In the genomic region with DNA sequence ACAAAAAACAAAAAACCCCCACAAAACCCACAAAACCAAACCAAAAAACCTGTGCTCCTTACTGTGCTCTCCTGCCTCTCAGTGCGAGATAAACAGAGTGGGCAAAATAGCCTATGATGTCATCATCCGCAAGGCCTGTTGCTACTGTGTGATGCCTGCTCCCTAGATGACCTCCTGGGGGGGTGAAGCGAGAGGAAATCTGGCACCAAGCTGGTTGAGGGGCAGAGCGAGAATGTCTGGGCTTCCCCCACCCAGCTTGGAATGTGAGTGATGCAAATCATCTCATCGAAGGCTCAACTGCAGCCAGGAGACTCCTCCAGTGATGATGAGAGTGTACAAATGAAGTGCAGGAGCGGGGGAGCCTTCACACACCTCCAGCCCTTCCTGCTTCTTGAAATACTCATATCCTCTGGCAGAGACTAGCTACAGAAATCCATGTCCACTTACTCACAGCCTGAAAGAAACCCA, we compare ENCODE assay signal across 1 cellular context.
TF ChIP-seq lines count a peak whose summit lies in the region.

No MANE protein-coding gene starts in this region.

TF ChIP-seq in GM12878, 131 proteins besides CTCF, POLR2A, EP300 and RAD21 (continued from another document and continues in another):
- TF ChIP-seq, protein P1, sequence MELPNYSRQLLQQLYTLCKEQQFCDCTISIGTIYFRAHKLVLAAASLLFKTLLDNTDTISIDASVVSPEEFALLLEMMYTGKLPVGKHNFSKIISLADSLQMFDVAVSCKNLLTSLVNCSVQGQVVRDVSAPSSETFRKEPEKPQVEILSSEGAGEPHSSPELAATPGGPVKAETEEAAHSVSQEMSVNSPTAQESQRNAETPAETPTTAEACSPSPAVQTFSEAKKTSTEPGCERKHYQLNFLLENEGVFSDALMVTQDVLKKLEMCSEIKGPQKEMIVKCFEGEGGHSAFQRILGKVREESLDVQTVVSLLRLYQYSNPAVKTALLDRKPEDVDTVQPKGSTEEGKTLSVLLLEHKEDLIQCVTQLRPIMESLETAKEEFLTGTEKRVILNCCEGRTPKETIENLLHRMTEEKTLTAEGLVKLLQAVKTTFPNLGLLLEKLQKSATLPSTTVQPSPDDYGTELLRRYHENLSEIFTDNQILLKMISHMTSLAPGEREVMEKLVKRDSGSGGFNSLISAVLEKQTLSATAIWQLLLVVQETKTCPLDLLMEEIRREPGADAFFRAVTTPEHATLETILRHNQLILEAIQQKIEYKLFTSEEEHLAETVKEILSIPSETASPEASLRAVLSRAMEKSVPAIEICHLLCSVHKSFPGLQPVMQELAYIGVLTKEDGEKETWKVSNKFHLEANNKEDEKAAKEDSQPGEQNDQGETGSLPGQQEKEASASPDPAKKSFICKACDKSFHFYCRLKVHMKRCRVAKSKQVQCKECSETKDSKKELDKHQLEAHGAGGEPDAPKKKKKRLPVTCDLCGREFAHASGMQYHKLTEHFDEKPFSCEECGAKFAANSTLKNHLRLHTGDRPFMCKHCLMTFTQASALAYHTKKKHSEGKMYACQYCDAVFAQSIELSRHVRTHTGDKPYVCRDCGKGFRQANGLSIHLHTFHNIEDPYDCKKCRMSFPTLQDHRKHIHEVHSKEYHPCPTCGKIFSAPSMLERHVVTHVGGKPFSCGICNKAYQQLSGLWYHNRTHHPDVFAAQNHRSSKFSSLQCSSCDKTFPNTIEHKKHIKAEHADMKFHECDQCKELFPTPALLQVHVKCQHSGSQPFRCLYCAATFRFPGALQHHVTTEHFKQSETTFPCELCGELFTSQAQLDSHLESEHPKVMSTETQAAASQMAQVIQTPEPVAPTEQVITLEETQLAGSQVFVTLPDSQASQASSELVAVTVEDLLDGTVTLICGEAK (IDR thresholded peaks at IDR 0.05; ENCODE audit: borderline replicate concordance): no peak
- no peak for TF ChIP-seq CHD2 (IDR thresholded peaks at IDR 0.05; ENCODE audit: borderline replicate concordance, low read depth, low read length)
- TF ChIP-seq RUNX3 (IDR thresholded peaks at IDR 0.05; ENCODE audit: low read length): peak; percentile 81
- no peak for TF ChIP-seq BRCA1 (IDR thresholded peaks at IDR 0.05; ENCODE audit: low read depth, low read length)
- no peak for TF ChIP-seq SUZ12 (IDR thresholded peaks at IDR 0.05; ENCODE audit: unreplicated experiment)
- no peak for TF ChIP-seq SP1 (IDR thresholded peaks at IDR 0.05; ENCODE audit: low read depth, low read length)
- TF ChIP-seq, protein P2, sequence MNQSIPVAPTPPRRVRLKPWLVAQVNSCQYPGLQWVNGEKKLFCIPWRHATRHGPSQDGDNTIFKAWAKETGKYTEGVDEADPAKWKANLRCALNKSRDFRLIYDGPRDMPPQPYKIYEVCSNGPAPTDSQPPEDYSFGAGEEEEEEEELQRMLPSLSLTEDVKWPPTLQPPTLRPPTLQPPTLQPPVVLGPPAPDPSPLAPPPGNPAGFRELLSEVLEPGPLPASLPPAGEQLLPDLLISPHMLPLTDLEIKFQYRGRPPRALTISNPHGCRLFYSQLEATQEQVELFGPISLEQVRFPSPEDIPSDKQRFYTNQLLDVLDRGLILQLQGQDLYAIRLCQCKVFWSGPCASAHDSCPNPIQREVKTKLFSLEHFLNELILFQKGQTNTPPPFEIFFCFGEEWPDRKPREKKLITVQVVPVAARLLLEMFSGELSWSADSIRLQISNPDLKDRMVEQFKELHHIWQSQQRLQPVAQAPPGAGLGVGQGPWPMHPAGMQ (IDR thresholded peaks at IDR 0.05; ENCODE audit: borderline replicate concordance): peak; percentile 53; the same call in 1 of the 2 replicates
- peak; percentile 45; the same call in 1 of the 2 replicates for TF ChIP-seq MTA2 (IDR thresholded peaks at IDR 0.05; ENCODE audit: low read depth)
- TF ChIP-seq BHLHE40 (IDR thresholded peaks at IDR 0.05; ENCODE audit: borderline replicate concordance in 1 of 2, low read depth in 2 of 2, low read length in 1 of 2): no peak
- TF ChIP-seq ESRRA (IDR thresholded peaks at IDR 0.05; ENCODE audit: low read length): no peak
- peak; percentile 19; the same call in 1 of the 2 replicates for TF ChIP-seq CREM (IDR thresholded peaks at IDR 0.05; ENCODE audit: low read depth)
- TF ChIP-seq, protein P3, sequence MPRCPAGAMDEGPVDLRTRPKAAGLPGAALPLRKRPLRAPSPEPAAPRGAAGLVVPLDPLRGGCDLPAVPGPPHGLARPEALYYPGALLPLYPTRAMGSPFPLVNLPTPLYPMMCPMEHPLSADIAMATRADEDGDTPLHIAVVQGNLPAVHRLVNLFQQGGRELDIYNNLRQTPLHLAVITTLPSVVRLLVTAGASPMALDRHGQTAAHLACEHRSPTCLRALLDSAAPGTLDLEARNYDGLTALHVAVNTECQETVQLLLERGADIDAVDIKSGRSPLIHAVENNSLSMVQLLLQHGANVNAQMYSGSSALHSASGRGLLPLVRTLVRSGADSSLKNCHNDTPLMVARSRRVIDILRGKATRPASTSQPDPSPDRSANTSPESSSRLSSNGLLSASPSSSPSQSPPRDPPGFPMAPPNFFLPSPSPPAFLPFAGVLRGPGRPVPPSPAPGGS (IDR thresholded peaks at IDR 0.05; ENCODE audit: borderline replicate concordance, insufficient read depth, low read depth, low read length, poor library complexity, severe bottlenecking): no peak
- TF ChIP-seq, protein P4, sequence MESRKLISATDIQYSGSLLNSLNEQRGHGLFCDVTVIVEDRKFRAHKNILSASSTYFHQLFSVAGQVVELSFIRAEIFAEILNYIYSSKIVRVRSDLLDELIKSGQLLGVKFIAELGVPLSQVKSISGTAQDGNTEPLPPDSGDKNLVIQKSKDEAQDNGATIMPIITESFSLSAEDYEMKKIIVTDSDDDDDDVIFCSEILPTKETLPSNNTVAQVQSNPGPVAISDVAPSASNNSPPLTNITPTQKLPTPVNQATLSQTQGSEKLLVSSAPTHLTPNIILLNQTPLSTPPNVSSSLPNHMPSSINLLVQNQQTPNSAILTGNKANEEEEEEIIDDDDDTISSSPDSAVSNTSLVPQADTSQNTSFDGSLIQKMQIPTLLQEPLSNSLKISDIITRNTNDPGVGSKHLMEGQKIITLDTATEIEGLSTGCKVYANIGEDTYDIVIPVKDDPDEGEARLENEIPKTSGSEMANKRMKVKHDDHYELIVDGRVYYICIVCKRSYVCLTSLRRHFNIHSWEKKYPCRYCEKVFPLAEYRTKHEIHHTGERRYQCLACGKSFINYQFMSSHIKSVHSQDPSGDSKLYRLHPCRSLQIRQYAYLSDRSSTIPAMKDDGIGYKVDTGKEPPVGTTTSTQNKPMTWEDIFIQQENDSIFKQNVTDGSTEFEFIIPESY (IDR thresholded peaks at IDR 0.05): no peak
- no peak for TF ChIP-seq STAT3 (IDR thresholded peaks at IDR 0.05; ENCODE audit: low read depth, low read length)
- TF ChIP-seq, protein P5, sequence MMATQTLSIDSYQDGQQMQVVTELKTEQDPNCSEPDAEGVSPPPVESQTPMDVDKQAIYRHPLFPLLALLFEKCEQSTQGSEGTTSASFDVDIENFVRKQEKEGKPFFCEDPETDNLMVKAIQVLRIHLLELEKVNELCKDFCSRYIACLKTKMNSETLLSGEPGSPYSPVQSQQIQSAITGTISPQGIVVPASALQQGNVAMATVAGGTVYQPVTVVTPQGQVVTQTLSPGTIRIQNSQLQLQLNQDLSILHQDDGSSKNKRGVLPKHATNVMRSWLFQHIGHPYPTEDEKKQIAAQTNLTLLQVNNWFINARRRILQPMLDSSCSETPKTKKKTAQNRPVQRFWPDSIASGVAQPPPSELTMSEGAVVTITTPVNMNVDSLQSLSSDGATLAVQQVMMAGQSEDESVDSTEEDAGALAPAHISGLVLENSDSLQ (IDR thresholded peaks at IDR 0.05): no peak
- no peak for TF ChIP-seq SMAD1 (IDR thresholded peaks at IDR 0.05; ENCODE audit: low read depth, partially characterized antibody)
- no peak for TF ChIP-seq GATAD2B (conservative IDR thresholded peaks at IDR 0.05; ENCODE audit: low read depth)
- TF ChIP-seq IKZF2 (IDR thresholded peaks at IDR 0.05): peak; percentile 57 to 75
- TF ChIP-seq, protein P6, sequence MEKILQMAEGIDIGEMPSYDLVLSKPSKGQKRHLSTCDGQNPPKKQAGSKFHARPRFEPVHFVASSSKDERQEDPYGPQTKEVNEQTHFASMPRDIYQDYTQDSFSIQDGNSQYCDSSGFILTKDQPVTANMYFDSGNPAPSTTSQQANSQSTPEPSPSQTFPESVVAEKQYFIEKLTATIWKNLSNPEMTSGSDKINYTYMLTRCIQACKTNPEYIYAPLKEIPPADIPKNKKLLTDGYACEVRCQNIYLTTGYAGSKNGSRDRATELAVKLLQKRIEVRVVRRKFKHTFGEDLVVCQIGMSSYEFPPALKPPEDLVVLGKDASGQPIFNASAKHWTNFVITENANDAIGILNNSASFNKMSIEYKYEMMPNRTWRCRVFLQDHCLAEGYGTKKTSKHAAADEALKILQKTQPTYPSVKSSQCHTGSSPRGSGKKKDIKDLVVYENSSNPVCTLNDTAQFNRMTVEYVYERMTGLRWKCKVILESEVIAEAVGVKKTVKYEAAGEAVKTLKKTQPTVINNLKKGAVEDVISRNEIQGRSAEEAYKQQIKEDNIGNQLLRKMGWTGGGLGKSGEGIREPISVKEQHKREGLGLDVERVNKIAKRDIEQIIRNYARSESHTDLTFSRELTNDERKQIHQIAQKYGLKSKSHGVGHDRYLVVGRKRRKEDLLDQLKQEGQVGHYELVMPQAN (conservative IDR thresholded peaks at IDR 0.05): no peak
- no peak for TF ChIP-seq SREBF2 (IDR thresholded peaks at IDR 0.05; ENCODE audit: low read length)
- TF ChIP-seq TCF12 (IDR thresholded peaks at IDR 0.05; ENCODE audit: low read depth, low read length): no peak
- TF ChIP-seq NRF1 (conservative IDR thresholded peaks at IDR 0.05; ENCODE audit: low read depth, low read length): no peak
- TF ChIP-seq SREBF1 (IDR thresholded peaks at IDR 0.05; ENCODE audit: low read length): no peak
- TF ChIP-seq NR2C2 (IDR thresholded peaks at IDR 0.05; ENCODE audit: borderline replicate concordance, control insufficient read depth, insufficient read length, low read depth): no peak
- peak; percentile 27; the same call in 1 of the 2 replicates for TF ChIP-seq ZNF384 (IDR thresholded peaks at IDR 0.05; ENCODE audit: borderline replicate concordance, low read depth, low read length)
- no peak for TF ChIP-seq FOXM1 (IDR thresholded peaks at IDR 0.05; ENCODE audit: low read depth, low read length)
- TF ChIP-seq, protein P7, sequence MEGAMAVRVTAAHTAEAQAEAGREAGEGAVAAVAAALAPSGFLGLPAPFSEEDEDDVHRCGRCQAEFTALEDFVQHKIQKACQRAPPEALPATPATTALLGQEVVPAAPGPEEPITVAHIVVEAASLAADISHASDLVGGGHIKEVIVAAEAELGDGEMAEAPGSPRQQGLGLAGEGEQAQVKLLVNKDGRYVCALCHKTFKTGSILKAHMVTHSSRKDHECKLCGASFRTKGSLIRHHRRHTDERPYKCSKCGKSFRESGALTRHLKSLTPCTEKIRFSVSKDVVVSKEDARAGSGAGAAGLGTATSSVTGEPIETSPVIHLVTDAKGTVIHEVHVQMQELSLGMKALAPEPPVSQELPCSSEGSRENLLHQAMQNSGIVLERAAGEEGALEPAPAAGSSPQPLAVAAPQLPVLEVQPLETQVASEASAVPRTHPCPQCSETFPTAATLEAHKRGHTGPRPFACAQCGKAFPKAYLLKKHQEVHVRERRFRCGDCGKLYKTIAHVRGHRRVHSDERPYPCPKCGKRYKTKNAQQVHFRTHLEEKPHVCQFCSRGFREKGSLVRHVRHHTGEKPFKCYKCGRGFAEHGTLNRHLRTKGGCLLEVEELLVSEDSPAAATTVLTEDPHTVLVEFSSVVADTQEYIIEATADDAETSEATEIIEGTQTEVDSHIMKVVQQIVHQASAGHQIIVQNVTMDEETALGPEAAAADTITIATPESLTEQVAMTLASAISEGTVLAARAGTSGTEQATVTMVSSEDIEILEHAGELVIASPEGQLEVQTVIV (IDR thresholded peaks at IDR 0.05; ENCODE audit: borderline replicate concordance, partially characterized antibody): no peak
- TF ChIP-seq, protein P8, sequence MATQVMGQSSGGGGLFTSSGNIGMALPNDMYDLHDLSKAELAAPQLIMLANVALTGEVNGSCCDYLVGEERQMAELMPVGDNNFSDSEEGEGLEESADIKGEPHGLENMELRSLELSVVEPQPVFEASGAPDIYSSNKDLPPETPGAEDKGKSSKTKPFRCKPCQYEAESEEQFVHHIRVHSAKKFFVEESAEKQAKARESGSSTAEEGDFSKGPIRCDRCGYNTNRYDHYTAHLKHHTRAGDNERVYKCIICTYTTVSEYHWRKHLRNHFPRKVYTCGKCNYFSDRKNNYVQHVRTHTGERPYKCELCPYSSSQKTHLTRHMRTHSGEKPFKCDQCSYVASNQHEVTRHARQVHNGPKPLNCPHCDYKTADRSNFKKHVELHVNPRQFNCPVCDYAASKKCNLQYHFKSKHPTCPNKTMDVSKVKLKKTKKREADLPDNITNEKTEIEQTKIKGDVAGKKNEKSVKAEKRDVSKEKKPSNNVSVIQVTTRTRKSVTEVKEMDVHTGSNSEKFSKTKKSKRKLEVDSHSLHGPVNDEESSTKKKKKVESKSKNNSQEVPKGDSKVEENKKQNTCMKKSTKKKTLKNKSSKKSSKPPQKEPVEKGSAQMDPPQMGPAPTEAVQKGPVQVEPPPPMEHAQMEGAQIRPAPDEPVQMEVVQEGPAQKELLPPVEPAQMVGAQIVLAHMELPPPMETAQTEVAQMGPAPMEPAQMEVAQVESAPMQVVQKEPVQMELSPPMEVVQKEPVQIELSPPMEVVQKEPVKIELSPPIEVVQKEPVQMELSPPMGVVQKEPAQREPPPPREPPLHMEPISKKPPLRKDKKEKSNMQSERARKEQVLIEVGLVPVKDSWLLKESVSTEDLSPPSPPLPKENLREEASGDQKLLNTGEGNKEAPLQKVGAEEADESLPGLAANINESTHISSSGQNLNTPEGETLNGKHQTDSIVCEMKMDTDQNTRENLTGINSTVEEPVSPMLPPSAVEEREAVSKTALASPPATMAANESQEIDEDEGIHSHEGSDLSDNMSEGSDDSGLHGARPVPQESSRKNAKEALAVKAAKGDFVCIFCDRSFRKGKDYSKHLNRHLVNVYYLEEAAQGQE (IDR thresholded peaks at IDR 0.05; ENCODE audit: low read depth, low read length): no peak
- peak; percentile 14 for TF ChIP-seq MEF2B (IDR thresholded peaks at IDR 0.05; ENCODE audit: partially characterized antibody, poor library complexity, severe bottlenecking)
- no peak for TF ChIP-seq STAT1 (conservative IDR thresholded peaks at IDR 0.05)
- no peak for TF ChIP-seq POLR2AphosphoS2 (IDR thresholded peaks at IDR 0.05; ENCODE audit: low read depth, low read length)
- TF ChIP-seq RB1 (IDR thresholded peaks at IDR 0.05; ENCODE audit: borderline replicate concordance): no peak
- TF ChIP-seq RAD51 (IDR thresholded peaks at IDR 0.05): no peak
- TF ChIP-seq ZNF274 (IDR thresholded peaks at IDR 0.05; ENCODE audit: insufficient read depth, insufficient read length): no peak
- TF ChIP-seq WRNIP1 (IDR thresholded peaks at IDR 0.05; ENCODE audit: borderline replicate concordance, low read depth, low read length): no peak
- TF ChIP-seq TBL1XR1 (IDR thresholded peaks at IDR 0.05; ENCODE audit: low read depth, low read length): no peak
